ENCODE assay signal across 8 cellular contexts in the genomic region with DNA sequence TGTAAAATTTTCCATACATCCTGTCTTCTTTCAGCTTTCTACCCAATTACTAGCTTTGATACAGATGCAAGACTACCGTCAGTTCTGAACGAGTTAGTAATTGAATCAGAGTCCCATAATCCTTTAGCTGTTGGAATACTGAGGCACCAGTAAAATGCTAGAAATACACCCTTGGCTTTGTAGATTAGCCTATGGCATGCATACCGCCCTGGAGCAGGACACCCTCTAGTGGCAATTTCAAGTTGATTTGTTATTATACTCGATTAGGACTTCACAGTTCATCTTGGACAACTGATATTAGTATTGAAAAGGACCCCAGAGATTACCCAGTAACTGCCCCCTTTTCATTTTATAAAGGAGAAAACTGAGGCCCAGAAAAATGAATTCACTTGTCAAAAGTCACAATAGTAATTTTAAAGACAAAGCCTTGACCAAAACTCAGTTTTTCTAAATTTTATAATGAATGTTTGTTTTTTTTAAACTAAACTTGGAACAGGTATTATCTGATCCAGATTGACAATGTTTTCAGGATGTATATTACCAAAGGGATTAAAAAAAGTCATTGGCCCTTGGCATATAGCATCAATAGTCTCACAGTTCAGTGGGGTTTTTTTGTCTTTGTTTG. TPM values are rescaled to one million over a fixed set of nuclear protein-coding genes. Genes with fewer than 3 reads are reported as not detected.
DNase-seq lines count a peak whose midpoint lies in the region; ATAC-seq and TF ChIP-seq lines count a peak whose summit lies in the region.

No MANE protein-coding gene starts in this region.

- POLR2A ChIA-PET in activated CD4-positive, alpha-beta memory T cell treated with anti-CD3 and anti-CD28 coated beads for 36 hours (lab: Charles Lee): interaction anchor here (0.7 kb wide), 1 partner anchor 1349 kb away, joined by 4 read pairs; no protein-coding TSS in a partner anchor

- H3K36me3 Mint-ChIP-seq in activated CD4-positive, alpha-beta memory T cell treated with anti-CD3 and anti-CD28 coated beads for 36 hours: peaks cover 2% of the 10 kb centered on the region
- H3K36me3 Mint-ChIP-seq in neural crest cell (ENCODE audit: low read depth): peaks cover 2% of the 10 kb centered on the region

- TF ChIP-seq POLR2A in vagina (IDR thresholded peaks at IDR 0.05): no peak

- no peak overlapping the region for H3K4me3 Mint-ChIP-seq in activated CD4-positive, alpha-beta memory T cell treated with anti-CD3 and anti-CD28 coated beads for 36 hours
- no peak overlapping the region for H3K4me3 Mint-ChIP-seq in neural crest cell

- peak; percentile 76 for TF ChIP-seq CTCF in fibroblast of mammary gland (conservative IDR thresholded peaks at IDR 0.05; ENCODE audit: control insufficient read depth, insufficient read depth, low read depth, low read length)
- peak; percentile 78 for TF ChIP-seq CTCF in neural crest cell (conservative IDR thresholded peaks at IDR 0.05)
- peak; percentile 31 to 52 (median 47) for TF ChIP-seq CTCF in vagina (IDR thresholded peaks at IDR 0.05)

- intact Hi-C loops in activated CD4-positive, alpha-beta memory T cell treated with anti-CD3 and anti-CD28 coated beads for 36 hours (cut with micrococcal nuclease): loop anchor here (1.0 to 10.0 kb wide), 4 partner anchors 72 to 365 kb away; no protein-coding TSS in a partner anchor
- intact Hi-C loops in vagina (cut with DNase I): loop anchor here (5.0 kb wide), 2 partner anchors 73 to 163 kb away; a partner anchor contains a TSS

- DNase-seq in NCI-H524 (lab: John Stamatoyannopoulos, UW): peak; percentile 17 to 65
- DNase-seq in NCI-H524 treated with DMSO at 0.1 percent for 48 hours (lab: John Stamatoyannopoulos, UW): no peak
- DNase-seq in NCI-H510A (lab: John Stamatoyannopoulos, UW): peak; percentile 2
- peak; percentile 55 for DNase-seq in activated CD4-positive, alpha-beta memory T cell treated with anti-CD3 and anti-CD28 coated beads for 36 hours
- DNase-seq in fibroblast of mammary gland (ENCODE audit: low read depth): peak; percentile 78
- peak; percentile 12 for DNase-seq in neural crest cell (ENCODE audit: low read depth, low spot score)
- no peak for DNase-seq in vagina (ENCODE audit: extremely low spot score in 2 of 2)

- no peak overlapping the region for H3K27ac Mint-ChIP-seq in activated CD4-positive, alpha-beta memory T cell treated with anti-CD3 and anti-CD28 coated beads for 36 hours
- no peak overlapping the region for H3K27ac Mint-ChIP-seq in neural crest cell (ENCODE audit: unreplicated experiment)

- H3K4me3 ChIP-seq in fibroblast of mammary gland (ENCODE audit: control insufficient read depth, low read depth, low read length): no peak overlapping the region
- no peak overlapping the region for H3K4me3 ChIP-seq in vagina

- CTCF ChIA-PET in activated CD4-positive, alpha-beta memory T cell treated with anti-CD3 and anti-CD28 coated beads for 36 hours (lab: Charles Lee): interaction anchor here (0.6 to 6.9 kb wide), 9 partner anchors 16 to 243 kb away, joined by 3 to 50 read pairs (median 3); a partner anchor contains a TSS

- H3K27me3 Mint-ChIP-seq in activated CD4-positive, alpha-beta memory T cell treated with anti-CD3 and anti-CD28 coated beads for 36 hours: no peaks in the 10 kb centered on the region
- no peaks in the 10 kb centered on the region for H3K27me3 Mint-ChIP-seq in neural crest cell (ENCODE audit: low read depth)

- no peaks in the 10 kb centered on the region for H3K27me3 ChIP-seq in vagina

- no peak overlapping the region for H3K27ac ChIP-seq in vagina

- H3K36me3 ChIP-seq in vagina: peaks cover 0 to 15% of the 10 kb centered on the region in 2 donors

- peak; percentile 63 for ATAC-seq in HG03025 (IDR thresholded peaks at IDR 0.05; ENCODE audit: low FRiP score, unreplicated experiment)

- peaks cover 14% of the 10 kb centered on the region for H3K4me1 Mint-ChIP-seq in activated CD4-positive, alpha-beta memory T cell treated with anti-CD3 and anti-CD28 coated beads for 36 hours (ENCODE audit: low read depth)
- peaks cover 4% of the 10 kb centered on the region for H3K4me1 Mint-ChIP-seq in neural crest cell

- peaks cover 68% of the 10 kb centered on the region for H3K4me1 ChIP-seq in vagina

- H3K9me3 ChIP-seq in vagina: no peaks in the 10 kb centered on the region

- no peaks in the 10 kb centered on the region for H3K9me3 Mint-ChIP-seq in activated CD4-positive, alpha-beta memory T cell treated with anti-CD3 and anti-CD28 coated beads for 36 hours
- no peaks in the 10 kb centered on the region for H3K9me3 Mint-ChIP-seq in neural crest cell

RNA-seq across cellular contexts. Expression of a gene that starts 46.1 kb away (rescaled TPM):
- total RNA-seq in activated CD4-positive, alpha-beta memory T cell treated with anti-CD3 and anti-CD28 coated beads for 36 hours: not detected
- total RNA-seq in neural crest cell (17.4 and 18.0 TPM in 2 replicates), vagina (0.25 TPM)

Comparison
In these comparisons a context has a peak if more than half of its experiments do, and no peak if none do; other contexts are left out.
1. DNase-seq: peak in NCI-H524 (2 of 2), NCI-H510A (single experiment), activated CD4-positive, alpha-beta memory T cell treated with anti-CD3 and anti-CD28 coated beads for 36 hours (single experiment), fibroblast of mammary gland (single experiment) and neural crest cell (single experiment); none in NCI-H524 treated with DMSO at 0.1 percent for 48 hours (single experiment) and vagina (0 of 2).
2. RNA of a gene that starts 46.1 kb away (total RNA-seq): 17.4 to 18.0 TPM in neural crest cell; 0.25 TPM in vagina (single experiment) and not detected in activated CD4-positive, alpha-beta memory T cell treated with anti-CD3 and anti-CD28 coated beads for 36 hours; every median in the first group is over 10 times any median in the second.
3. Peak in every context shown above with its lines, with median percentiles within 50 percentile points of each other: CTCF ChIP-seq.